1 cellular context compared by ENCODE assay signal in genomic region chr17:28318759-28319660, GRCh38.
TF ChIP-seq lines count a peak whose summit lies in the region.

Gene TMEM97 (plus strand): TSS chr17:28319200. CDS start chr17:28319240, 40 bp downstream.

TF ChIP-seq in HepG2, 621 proteins besides CTCF, POLR2A, EP300 and RAD21 (continued from another document and continues in another):
- TF ChIP-seq, protein P1, sequence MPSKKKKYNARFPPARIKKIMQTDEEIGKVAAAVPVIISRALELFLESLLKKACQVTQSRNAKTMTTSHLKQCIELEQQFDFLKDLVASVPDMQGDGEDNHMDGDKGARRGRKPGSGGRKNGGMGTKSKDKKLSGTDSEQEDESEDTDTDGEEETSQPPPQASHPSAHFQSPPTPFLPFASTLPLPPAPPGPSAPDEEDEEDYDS (CRISPR knock-in tag; IDR thresholded peaks at IDR 0.05) = peak; percentile 71; the same call in 1 of the 2 replicates
- TF ChIP-seq YEATS2 (CRISPR knock-in tag; IDR thresholded peaks at IDR 0.05; ENCODE audit: borderline replicate concordance) (0 out of 2 replicates have a peak, but pooled peaks have one; percentile 32), ZNF772 (CRISPR knock-in tag; IDR thresholded peaks at IDR 0.05) (0 out of 2 replicates have a peak, but pooled peaks have one; percentile 34), MYC (CRISPR knock-in tag; IDR thresholded peaks at IDR 0.05; ENCODE audit: borderline replicate concordance) (peak; percentile 94), JUN (CRISPR knock-in tag; IDR thresholded peaks at IDR 0.05) (peak; percentile 28; the same call in 1 of the 2 replicates), SMARCE1 (IDR thresholded peaks at IDR 0.05; ENCODE audit: borderline replicate concordance) (no peak), LCORL (IDR thresholded peaks at IDR 0.05) (no peak), LCORL (CRISPR knock-in tag; IDR thresholded peaks at IDR 0.05) (peak; percentile 49), NFE2 (CRISPR knock-in tag; IDR thresholded peaks at IDR 0.05) (no peak), SP140L (CRISPR knock-in tag; IDR thresholded peaks at IDR 0.05; ENCODE audit: borderline replicate concordance) (no peak), ZNF10 (CRISPR knock-in tag; IDR thresholded peaks at IDR 0.05; ENCODE audit: borderline replicate concordance, low read depth) (no peak), ZKSCAN8 (CRISPR knock-in tag; IDR thresholded peaks at IDR 0.05; ENCODE audit: borderline replicate concordance) (no peak), SAP130 (CRISPR knock-in tag; IDR thresholded peaks at IDR 0.05; ENCODE audit: low read depth) (peak; percentile 91), ZNF713 (CRISPR knock-in tag; IDR thresholded peaks at IDR 0.05) (no peak), AFF4 (CRISPR knock-in tag; IDR thresholded peaks at IDR 0.05) (no peak), FOXO1 (CRISPR knock-in tag; IDR thresholded peaks at IDR 0.05) (no peak), SIX4 (CRISPR knock-in tag; IDR thresholded peaks at IDR 0.05) (0 out of 2 replicates have a peak, but pooled peaks have one; percentile 10), ATM (IDR thresholded peaks at IDR 0.05; ENCODE audit: borderline replicate concordance) (no peak), CHD2 (IDR thresholded peaks at IDR 0.05; ENCODE audit: low read depth, low read length) (peak; percentile 54; the same call in 1 of the 2 replicates), ZBTB20 (CRISPR knock-in tag; IDR thresholded peaks at IDR 0.05; ENCODE audit: borderline replicate concordance, low read depth) (no peak; the same call in 1 of the 2 replicates), CAMTA2 (CRISPR knock-in tag; IDR thresholded peaks at IDR 0.05; ENCODE audit: borderline replicate concordance) (no peak), ZNF383 (CRISPR knock-in tag; IDR thresholded peaks at IDR 0.05; ENCODE audit: borderline replicate concordance) (no peak), NFE2L2 (IDR thresholded peaks at IDR 0.05; ENCODE audit: low read length) (no peak), MAFK (conservative IDR thresholded peaks at IDR 0.05 in 1 of 2, IDR thresholded peaks at IDR 0.05 in 1 of 2; ENCODE audit: low read length in 2 of 2) (no peak), HOXA5 (CRISPR knock-in tag; IDR thresholded peaks at IDR 0.05) (peak; percentile 72; the same call in 1 of the 2 replicates), PLRG1 (conservative IDR thresholded peaks at IDR 0.05) (no peak), ZNF720 (CRISPR knock-in tag; IDR thresholded peaks at IDR 0.05) (no peak), ZNF761 (CRISPR knock-in tag; conservative IDR thresholded peaks at IDR 0.05) (no peak; the same call in 1 of the 2 replicates), KLF6 (CRISPR knock-in tag; IDR thresholded peaks at IDR 0.05) (no peak; the same call in 1 of the 2 replicates), ZNF75D (CRISPR knock-in tag; IDR thresholded peaks at IDR 0.05; ENCODE audit: borderline replicate concordance) (no peak; the same call in 1 of the 2 replicates), ZNF556 (CRISPR knock-in tag; IDR thresholded peaks at IDR 0.05; ENCODE audit: borderline replicate concordance) (no peak), SNAPC4 (CRISPR knock-in tag; IDR thresholded peaks at IDR 0.05) (no peak), ZSCAN22 (CRISPR knock-in tag; IDR thresholded peaks at IDR 0.05) (peak; percentile 81), ZNF788 (CRISPR knock-in tag; IDR thresholded peaks at IDR 0.05; ENCODE audit: borderline replicate concordance) (peak; percentile 78), HCFC1 (IDR thresholded peaks at IDR 0.05; ENCODE audit: low read depth, low read length) (no peak; the same call in 1 of the 2 replicates), ZNF207 (IDR thresholded peaks at IDR 0.05; ENCODE audit: borderline replicate concordance) (no peak), FLYWCH1 (CRISPR knock-in tag; IDR thresholded peaks at IDR 0.05) (no peak; the same call in 1 of the 2 replicates), ZNF235 (CRISPR knock-in tag; IDR thresholded peaks at IDR 0.05; ENCODE audit: borderline replicate concordance) (no peak), TGIF2 (CRISPR knock-in tag; IDR thresholded peaks at IDR 0.05) (peak; percentile 84), ZNF605 (CRISPR knock-in tag; IDR thresholded peaks at IDR 0.05) (peak; percentile 8; the same call in 1 of the 2 replicates), KLF12 (CRISPR knock-in tag; IDR thresholded peaks at IDR 0.05; ENCODE audit: borderline replicate concordance) (peak; percentile 38; the same call in 1 of the 2 replicates)
- TF ChIP-seq, protein P2, sequence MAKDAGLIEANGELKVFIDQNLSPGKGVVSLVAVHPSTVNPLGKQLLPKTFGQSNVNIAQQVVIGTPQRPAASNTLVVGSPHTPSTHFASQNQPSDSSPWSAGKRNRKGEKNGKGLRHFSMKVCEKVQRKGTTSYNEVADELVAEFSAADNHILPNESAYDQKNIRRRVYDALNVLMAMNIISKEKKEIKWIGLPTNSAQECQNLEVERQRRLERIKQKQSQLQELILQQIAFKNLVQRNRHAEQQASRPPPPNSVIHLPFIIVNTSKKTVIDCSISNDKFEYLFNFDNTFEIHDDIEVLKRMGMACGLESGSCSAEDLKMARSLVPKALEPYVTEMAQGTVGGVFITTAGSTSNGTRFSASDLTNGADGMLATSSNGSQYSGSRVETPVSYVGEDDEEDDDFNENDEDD (CRISPR knock-in tag; IDR thresholded peaks at IDR 0.05; ENCODE audit: borderline replicate concordance) = peak; percentile 91
- TF ChIP-seq, protein P3, sequence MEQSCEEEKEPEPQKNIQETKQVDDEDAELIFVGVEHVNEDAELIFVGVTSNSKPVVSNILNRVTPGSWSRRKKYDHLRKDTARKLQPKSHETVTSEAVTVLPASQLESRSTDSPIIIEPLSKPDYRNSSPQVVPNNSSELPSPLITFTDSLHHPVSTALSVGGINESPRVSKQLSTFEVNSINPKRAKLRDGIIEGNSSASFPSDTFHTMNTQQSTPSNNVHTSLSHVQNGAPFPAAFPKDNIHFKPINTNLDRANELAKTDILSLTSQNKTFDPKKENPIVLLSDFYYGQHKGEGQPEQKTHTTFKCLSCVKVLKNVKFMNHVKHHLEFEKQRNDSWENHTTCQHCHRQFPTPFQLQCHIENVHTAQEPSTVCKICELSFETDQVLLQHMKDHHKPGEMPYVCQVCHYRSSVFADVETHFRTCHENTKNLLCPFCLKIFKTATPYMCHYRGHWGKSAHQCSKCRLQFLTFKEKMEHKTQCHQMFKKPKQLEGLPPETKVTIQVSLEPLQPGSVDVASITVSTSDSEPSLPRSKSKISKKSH (CRISPR knock-in tag; IDR thresholded peaks at IDR 0.05; ENCODE audit: borderline replicate concordance) = peak; percentile 51; the same call in 1 of the 2 replicates
- TF ChIP-seq, protein P4, sequence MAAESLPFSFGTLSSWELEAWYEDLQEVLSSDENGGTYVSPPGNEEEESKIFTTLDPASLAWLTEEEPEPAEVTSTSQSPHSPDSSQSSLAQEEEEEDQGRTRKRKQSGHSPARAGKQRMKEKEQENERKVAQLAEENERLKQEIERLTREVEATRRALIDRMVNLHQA (CRISPR knock-in tag; IDR thresholded peaks at IDR 0.05) = no peak
- TF ChIP-seq, protein P5, sequence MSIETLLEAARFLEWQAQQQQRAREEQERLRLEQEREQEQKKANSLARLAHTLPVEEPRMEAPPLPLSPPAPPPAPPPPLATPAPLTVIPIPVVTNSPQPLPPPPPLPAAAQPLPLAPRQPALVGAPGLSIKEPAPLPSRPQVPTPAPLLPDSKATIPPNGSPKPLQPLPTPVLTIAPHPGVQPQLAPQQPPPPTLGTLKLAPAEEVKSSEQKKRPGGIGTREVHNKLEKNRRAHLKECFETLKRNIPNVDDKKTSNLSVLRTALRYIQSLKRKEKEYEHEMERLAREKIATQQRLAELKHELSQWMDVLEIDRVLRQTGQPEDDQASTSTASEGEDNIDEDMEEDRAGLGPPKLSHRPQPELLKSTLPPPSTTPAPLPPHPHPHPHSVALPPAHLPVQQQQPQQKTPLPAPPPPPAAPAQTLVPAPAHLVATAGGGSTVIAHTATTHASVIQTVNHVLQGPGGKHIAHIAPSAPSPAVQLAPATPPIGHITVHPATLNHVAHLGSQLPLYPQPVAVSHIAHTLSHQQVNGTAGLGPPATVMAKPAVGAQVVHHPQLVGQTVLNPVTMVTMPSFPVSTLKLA (IDR thresholded peaks at IDR 0.05) = peak; percentile 63
- TF ChIP-seq, protein P6, sequence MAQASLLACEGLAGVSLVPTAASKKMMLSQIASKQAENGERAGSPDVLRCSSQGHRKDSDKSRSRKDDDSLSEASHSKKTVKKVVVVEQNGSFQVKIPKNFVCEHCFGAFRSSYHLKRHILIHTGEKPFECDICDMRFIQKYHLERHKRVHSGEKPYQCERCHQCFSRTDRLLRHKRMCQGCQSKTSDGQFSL (CRISPR knock-in tag; IDR thresholded peaks at IDR 0.05) = peak; percentile 75; the same call in 1 of the 2 replicates
- TF ChIP-seq, protein P7, sequence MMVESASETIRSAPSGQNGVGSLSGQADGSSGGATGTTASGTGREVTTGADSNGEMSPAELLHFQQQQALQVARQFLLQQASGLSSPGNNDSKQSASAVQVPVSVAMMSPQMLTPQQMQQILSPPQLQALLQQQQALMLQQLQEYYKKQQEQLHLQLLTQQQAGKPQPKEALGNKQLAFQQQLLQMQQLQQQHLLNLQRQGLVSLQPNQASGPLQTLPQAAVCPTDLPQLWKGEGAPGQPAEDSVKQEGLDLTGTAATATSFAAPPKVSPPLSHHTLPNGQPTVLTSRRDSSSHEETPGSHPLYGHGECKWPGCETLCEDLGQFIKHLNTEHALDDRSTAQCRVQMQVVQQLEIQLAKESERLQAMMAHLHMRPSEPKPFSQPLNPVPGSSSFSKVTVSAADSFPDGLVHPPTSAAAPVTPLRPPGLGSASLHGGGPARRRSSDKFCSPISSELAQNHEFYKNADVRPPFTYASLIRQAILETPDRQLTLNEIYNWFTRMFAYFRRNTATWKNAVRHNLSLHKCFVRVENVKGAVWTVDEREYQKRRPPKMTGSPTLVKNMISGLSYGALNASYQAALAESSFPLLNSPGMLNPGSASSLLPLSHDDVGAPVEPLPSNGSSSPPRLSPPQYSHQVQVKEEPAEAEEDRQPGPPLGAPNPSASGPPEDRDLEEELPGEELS (CRISPR knock-in tag; IDR thresholded peaks at IDR 0.05) = peak; percentile 64
- TF ChIP-seq, protein P8, sequence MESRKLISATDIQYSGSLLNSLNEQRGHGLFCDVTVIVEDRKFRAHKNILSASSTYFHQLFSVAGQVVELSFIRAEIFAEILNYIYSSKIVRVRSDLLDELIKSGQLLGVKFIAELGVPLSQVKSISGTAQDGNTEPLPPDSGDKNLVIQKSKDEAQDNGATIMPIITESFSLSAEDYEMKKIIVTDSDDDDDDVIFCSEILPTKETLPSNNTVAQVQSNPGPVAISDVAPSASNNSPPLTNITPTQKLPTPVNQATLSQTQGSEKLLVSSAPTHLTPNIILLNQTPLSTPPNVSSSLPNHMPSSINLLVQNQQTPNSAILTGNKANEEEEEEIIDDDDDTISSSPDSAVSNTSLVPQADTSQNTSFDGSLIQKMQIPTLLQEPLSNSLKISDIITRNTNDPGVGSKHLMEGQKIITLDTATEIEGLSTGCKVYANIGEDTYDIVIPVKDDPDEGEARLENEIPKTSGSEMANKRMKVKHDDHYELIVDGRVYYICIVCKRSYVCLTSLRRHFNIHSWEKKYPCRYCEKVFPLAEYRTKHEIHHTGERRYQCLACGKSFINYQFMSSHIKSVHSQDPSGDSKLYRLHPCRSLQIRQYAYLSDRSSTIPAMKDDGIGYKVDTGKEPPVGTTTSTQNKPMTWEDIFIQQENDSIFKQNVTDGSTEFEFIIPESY (CRISPR knock-in tag; IDR thresholded peaks at IDR 0.05) = no peak
